13 cellular contexts compared by ENCODE assay signal in the genomic region with DNA sequence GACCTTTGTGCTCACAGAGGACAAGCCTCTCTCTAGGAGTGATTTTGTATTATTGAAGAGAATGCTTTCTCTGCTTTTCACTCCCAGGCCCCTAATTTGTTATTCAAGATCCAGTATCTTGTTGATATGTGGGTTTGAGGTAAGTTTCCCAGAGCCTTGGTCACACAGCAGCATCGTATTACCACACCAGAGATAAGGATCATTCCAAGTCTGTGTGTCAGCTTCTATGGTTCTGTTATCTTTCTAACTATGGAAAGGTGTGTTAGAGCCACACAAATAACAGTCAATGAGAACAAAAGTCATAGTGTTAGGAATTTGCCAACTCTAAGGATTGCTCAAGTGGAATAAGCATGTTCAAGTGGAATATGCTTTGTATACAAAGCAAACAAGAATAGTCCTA.
"Had no signal": no experiment of that assay in that cellular context is flagged by ENCODE, and none has a peak within 500 bp of the region (broad histone marks: within the 10 kb centered on the region; RNA-seq: fewer than 3 reads in every experiment).

No MANE protein-coding gene starts in this region.

- H3K36me3 ChIP-seq: gastrocnemius medialis, thyroid gland, vagina had no signal

- H3K4me1 ChIP-seq: gastrocnemius medialis, vagina had no signal

- DNase-seq: activated CD4-positive, alpha-beta T cell treated with anti-CD3 and anti-CD28 coated beads, Interleukin-2, amount 50 U/mL, for 4 hours; activated T-cell treated with anti-CD3 and anti-CD28 coated beads, Interleukin-2, amount 50 U/mL, for 1 hour; amniotic stem cell; gastrocnemius medialis; natural killer cell; nucleus accumbens; right cardiac atrium; small intestine; thyroid gland had no signal

- H3K36me3 Mint-ChIP-seq: activated naive CD4-positive, alpha-beta T cell treated with anti-CD3 and anti-CD28 coated beads, Interleukin-2, amount 50 U/mL, for 24 hours; natural killer cell had no signal

- H3K4me3 ChIP-seq: gastrocnemius medialis, thyroid gland, vagina had no signal

- H3K27ac ChIP-seq: gastrocnemius medialis, thyroid gland, vagina had no signal

- H3K4me1 Mint-ChIP-seq: activated naive CD4-positive, alpha-beta T cell treated with anti-CD3 and anti-CD28 coated beads, Interleukin-2, amount 50 U/mL, for 24 hours; natural killer cell had no signal

- H3K27me3 ChIP-seq: thyroid gland, vagina had no signal

- H3K27ac Mint-ChIP-seq: activated naive CD4-positive, alpha-beta T cell treated with anti-CD3 and anti-CD28 coated beads, Interleukin-2, amount 50 U/mL, for 24 hours; natural killer cell; progenitor cell of endocrine pancreas; T-helper 2 cell treated with Interferon-gamma antibody and Interleukin-4, amounts not matched to agents 5 μg/mL and 100 μg/mL, for 36 hours had no signal

- H3K9me3 ChIP-seq: gastrocnemius medialis, thyroid gland, vagina had no signal

- H3K4me3 Mint-ChIP-seq: activated naive CD4-positive, alpha-beta T cell treated with anti-CD3 and anti-CD28 coated beads, Interleukin-2, amount 50 U/mL, for 24 hours; natural killer cell; T-helper 2 cell treated with Interferon-gamma antibody and Interleukin-4, amounts not matched to agents 5 μg/mL and 100 μg/mL, for 36 hours had no signal

- H3K9me3 Mint-ChIP-seq: activated naive CD4-positive, alpha-beta T cell treated with anti-CD3 and anti-CD28 coated beads, Interleukin-2, amount 50 U/mL, for 24 hours; natural killer cell; T-helper 2 cell treated with Interferon-gamma antibody and Interleukin-4, amounts not matched to agents 5 μg/mL and 100 μg/mL, for 36 hours had no signal

- FAIRE-seq: small intestine had no signal
